Comparison of ENCODE assay signal across 27 cellular contexts in the genomic region with DNA sequence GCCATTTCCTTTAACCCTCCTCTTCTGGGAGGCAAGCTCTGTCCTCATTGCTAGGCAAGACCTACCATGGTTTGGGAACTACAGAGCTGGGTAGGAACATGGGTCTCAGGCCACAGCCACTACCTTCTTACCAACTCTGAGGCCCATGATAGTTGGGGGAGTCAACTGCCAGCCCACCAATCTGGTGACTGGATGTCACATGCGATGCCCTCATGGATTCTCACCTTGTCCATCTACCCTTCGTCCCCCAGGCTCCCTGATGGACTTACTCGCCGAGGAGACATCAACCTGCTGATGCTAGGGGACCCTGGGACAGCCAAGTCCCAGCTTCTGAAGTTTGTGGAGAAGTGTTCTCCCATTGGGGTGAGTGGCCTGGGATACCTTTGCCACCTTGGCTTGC.
"Had no signal": no experiment of that assay in that cellular context is flagged by ENCODE, and none has a peak within 500 bp of the region (broad histone marks: within the 10 kb centered on the region; RNA-seq: fewer than 3 reads in every experiment).

No MANE protein-coding gene starts in this region.

- H3K4me3 ChIP-seq: esophagus muscularis mucosa, gastroesophageal sphincter, heart left ventricle, hepatocyte, lung, mucosa of descending colon, neural progenitor cell, psoas muscle, sigmoid colon, spleen, testis, tibial artery had no signal

- H3K27me3 Mint-ChIP-seq: naive B cell; natural killer cell treated with Interleukin-12 subunit alpha and Interleukin-12 subunit beta and Interleukin-15 and Interleukin-18, amount 100 ng/mL, for 72 hours; type B pancreatic cell had no signal

- H3K27me3 ChIP-seq: esophagus muscularis mucosa, foreskin keratinocyte, gastroesophageal sphincter, heart left ventricle, hepatocyte, neural progenitor cell, sigmoid colon, spleen, testis, tibial artery had no signal

- H2AFZ ChIP-seq: hepatocyte, neural progenitor cell had no signal

- H3K9me3 ChIP-seq: esophagus muscularis mucosa, gastroesophageal sphincter, heart left ventricle, mucosa of descending colon, psoas muscle, sigmoid colon, spleen, testis, tibial artery had no signal

- H3K9me3 Mint-ChIP-seq: mesothelial cell of epicardium; naive B cell; natural killer cell treated with Interleukin-12 subunit alpha and Interleukin-12 subunit beta and Interleukin-15 and Interleukin-18, amount 100 ng/mL, for 72 hours; neural progenitor cell; type B pancreatic cell had no signal

- H3K9ac ChIP-seq: neural progenitor cell had no signal

- DNase-seq: effector CD8-positive, alpha-beta T cell; foreskin keratinocyte; heart left ventricle; kidney; mesenchymal stem cell; naive B cell; psoas muscle; right cardiac atrium; sigmoid colon; spleen; stimulated activated CD4-positive, alpha-beta T cell treated with anti-CD3 and anti-CD28 coated beads, Interleukin-2, amount 100 ng/mL, for 48 hours; stimulated activated naive CD8-positive, alpha-beta T cell treated with anti-CD3 and anti-CD28 coated beads, Interleukin-15, Interleukin-2, amounts not matched to agents 100 U/mL and 50 U/mL, for 24 hours; substantia nigra; testis; tibial artery had no signal

- H3K4me3 Mint-ChIP-seq: mesothelial cell of epicardium; naive B cell; natural killer cell treated with Interleukin-12 subunit alpha and Interleukin-12 subunit beta and Interleukin-15 and Interleukin-18, amount 100 ng/mL, for 72 hours; neural progenitor cell; type B pancreatic cell had no signal

- ATAC-seq: foreskin keratinocyte; gastroesophageal sphincter; heart left ventricle; left lobe of liver; mucosa of descending colon; natural killer cell treated with Interleukin-12 subunit alpha and Interleukin-12 subunit beta and Interleukin-15 and Interleukin-18, amount 100 ng/mL, for 72 hours; psoas muscle; right cardiac atrium; stimulated activated naive CD8-positive, alpha-beta T cell treated with anti-CD3 and anti-CD28 coated beads, Interleukin-15, Interleukin-2, amounts not matched to agents 100 U/mL and 50 U/mL, for 24 hours had no signal

- H3K27ac ChIP-seq: esophagus muscularis mucosa, foreskin keratinocyte, gastroesophageal sphincter, heart left ventricle, hepatocyte, neural progenitor cell, psoas muscle, sigmoid colon, spleen, testis, tibial artery had no signal

- H3K4me1 ChIP-seq: esophagus muscularis mucosa, foreskin keratinocyte, gastroesophageal sphincter, neural progenitor cell, psoas muscle, sigmoid colon, testis, tibial artery had no signal

- H3K4me1 Mint-ChIP-seq: mesothelial cell of epicardium, neural progenitor cell had no signal

- H3K4me2 ChIP-seq: hepatocyte, neural progenitor cell had no signal

- H3K36me3 ChIP-seq: neural progenitor cell had no signal

- FAIRE-seq: colon, endothelial cell of umbilical vein, kidney had no signal

- H3K79me2 ChIP-seq: hepatocyte had no signal

- H3K27ac Mint-ChIP-seq: mesothelial cell of epicardium; natural killer cell treated with Interleukin-12 subunit alpha and Interleukin-12 subunit beta and Interleukin-15 and Interleukin-18, amount 100 ng/mL, for 72 hours; neural progenitor cell; type B pancreatic cell had no signal
